In the genomic region with DNA sequence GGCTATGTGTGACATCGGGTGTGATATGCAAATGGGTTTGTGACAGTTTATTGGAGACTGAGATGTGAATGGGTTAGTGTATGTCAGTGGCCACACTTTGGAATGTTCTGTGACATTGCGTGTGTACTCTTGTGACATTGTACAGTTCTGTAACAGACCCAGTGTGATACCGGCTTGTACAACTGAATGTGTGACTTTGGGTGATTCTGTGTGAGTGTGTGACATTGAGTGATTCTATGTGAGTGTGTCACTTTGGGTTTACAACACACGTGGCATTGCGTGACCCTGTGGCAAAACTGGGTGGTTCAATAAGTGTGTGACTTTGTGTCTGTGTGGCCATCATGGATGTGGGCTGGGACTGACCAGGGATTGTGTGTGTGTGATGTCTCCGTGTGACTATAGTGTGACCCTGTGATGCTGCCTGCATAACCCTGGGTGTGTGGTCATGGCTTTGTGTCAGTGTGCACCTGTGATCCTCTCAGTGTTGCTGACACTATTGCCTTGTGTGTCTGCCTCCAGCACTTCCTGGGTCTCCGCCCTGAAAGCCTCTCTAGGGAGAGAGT, we compare ENCODE assay signal across 16 cellular contexts. TPM values are rescaled to one million over a fixed set of nuclear protein-coding genes. Genes with fewer than 3 reads are reported as not detected.
DNase-seq lines count a peak whose midpoint lies in the region; ATAC-seq, FAIRE-seq and TF ChIP-seq lines count a peak whose summit lies in the region.
"Had no signal": no experiment of that assay in that cellular context is flagged by ENCODE, and none has a peak within 500 bp of the region (broad histone marks: within the 10 kb centered on the region; RNA-seq: fewer than 3 reads in every experiment).

No MANE protein-coding gene starts in this region.

- H3K9ac ChIP-seq in HUES48 (ENCODE audit: low read depth, low read length) (no peak overlapping the region; the same call in 1 of the 2 replicates), skeletal muscle tissue (ENCODE audit: low read depth in 1 of 3, low read length in 3 of 3) (peak overlapping the region in 2 of 3 donors; percentile 32 to 84)

- H3K36me3 ChIP-seq in HUES48 (ENCODE audit: control insufficient read depth, insufficient read depth, low read length) = peaks cover 15% of the 10 kb centered on the region
- H3K36me3 ChIP-seq in bronchial epithelial cell (ENCODE audit: control insufficient read depth, insufficient read depth, low read length) = peaks cover 4% of the 10 kb centered on the region
- H3K36me3 ChIP-seq in right lobe of liver = peaks cover 0 to 18% (median 3%) of the 10 kb centered on the region in 4 donors
- H3K36me3 ChIP-seq in skeletal muscle tissue (ENCODE audit: control insufficient read depth in 3 of 3, insufficient read depth in 3 of 3, low read length in 3 of 3) = peaks cover 8 to 24% (median 21%) of the 10 kb centered on the region in 3 donors
- peaks cover 3% of the 10 kb centered on the region for H3K36me3 ChIP-seq in H7 (replicated peaks; ENCODE audit: control insufficient read depth, insufficient read depth, low read length)
- H3K36me3 ChIP-seq: uterus had no signal

- peak overlapping the region; percentile 8 for H3K27ac ChIP-seq in HUES48 (ENCODE audit: low read depth, low read length)
- H3K27ac ChIP-seq in right lobe of liver = peak overlapping the region; percentile 25 to 59 (median 33)
- H3K27ac ChIP-seq in skeletal muscle tissue (ENCODE audit: low read depth, low read length) = peak overlapping the region; percentile 96
- H3K27ac ChIP-seq: left lung, uterus had no signal

- in situ Hi-C loops in GM13976 (cut with MboI; ENCODE audit: low sequenced_read_pairs, unreplicated experiment) = no loop called here

- TF ChIP-seq CTCF in bronchial epithelial cell (IDR thresholded peaks at IDR 0.05; ENCODE audit: insufficient read depth, low read length, severe bottlenecking) = no peak
- TF ChIP-seq CTCF in right lobe of liver (IDR thresholded peaks at IDR 0.05) = no peak
- TF ChIP-seq CTCF in GM13976 (IDR thresholded peaks at IDR 0.05; ENCODE audit: borderline replicate concordance, control extremely low read depth, extremely low read depth, insufficient read depth, missing control alignments) = no peak

- intact Hi-C loops in right lobe of liver (cut with DNase I) = loop anchor here (5.0 kb wide), 2 partner anchors 44 to 49 kb away; no protein-coding TSS in a partner anchor

- H3K4me3 ChIP-seq in HUES48 (ENCODE audit: low read depth, low read length) = no peak overlapping the region
- no peak overlapping the region for H3K4me3 ChIP-seq in bronchial epithelial cell (ENCODE audit: low read depth, low read length)
- H3K4me3 ChIP-seq in right lobe of liver = no peak overlapping the region
- peak overlapping the region in 1 of 3 donors; percentile 49 for H3K4me3 ChIP-seq in skeletal muscle tissue (ENCODE audit: low read length in 3 of 3)
- no peak overlapping the region for H3K4me3 ChIP-seq in H7 (ENCODE audit: insufficient read depth, low read depth, low read length)
- H3K4me3 ChIP-seq: left lung, uterus had no signal

- peak; percentile 97 for FAIRE-seq in bronchial epithelial cell (lab: Jason Lieb, UNC)
- FAIRE-seq: GM12892 had no signal

- DNase-seq in bronchial epithelial cell (ENCODE audit: low read depth) (no peak), right lobe of liver (no peak), erythroblast (lab: John Stamatoyannopoulos, UW) (no peak), H7 (no peak), GM13976 (ENCODE audit: low spot score) (no peak)
- DNase-seq: activated CD8-positive, alpha-beta memory T cell treated with anti-CD3 and anti-CD28 coated beads, Interleukin-2, amount 10 ng/mL, durations not matched to agents 7 days and 5 days; activated naive CD4-positive, alpha-beta T cell treated with Interleukin-2 at 50 U/mL for 16 hours; left lung; NCI-H1105 treated with DMSO at 0.1 percent for 48 hours; occipital lobe; OCI-M1; uterus had no signal

- TF ChIP-seq POLR2A in right lobe of liver (IDR thresholded peaks at IDR 0.05) (no peak), erythroblast (IDR thresholded peaks at IDR 0.05; ENCODE audit: low read length) (no peak)

- H3K27me3 ChIP-seq in HUES48 (ENCODE audit: control insufficient read depth, insufficient read depth, low read length) = peaks cover 4% of the 10 kb centered on the region; the same call in 1 of the 2 replicates
- H3K27me3 ChIP-seq in bronchial epithelial cell (ENCODE audit: control insufficient read depth, insufficient read depth, low read length) = no peaks in the 10 kb centered on the region
- no peaks in the 10 kb centered on the region for H3K27me3 ChIP-seq in right lobe of liver
- no peaks in the 10 kb centered on the region for H3K27me3 ChIP-seq in skeletal muscle tissue (ENCODE audit: control insufficient read depth in 3 of 3, insufficient read depth in 3 of 3, low read length in 3 of 3)
- H3K27me3 ChIP-seq in H7 (ENCODE audit: control insufficient read depth, insufficient read depth, low read length) = no peaks in the 10 kb centered on the region; the same call in 1 of the 2 replicates
- H3K27me3 ChIP-seq: uterus had no signal

- H3K9me3 ChIP-seq in HUES48 (ENCODE audit: control insufficient read depth, insufficient read depth, low read length) (no peaks in the 10 kb centered on the region), right lobe of liver (no peaks in the 10 kb centered on the region), skeletal muscle tissue (ENCODE audit: control insufficient read depth in 3 of 3, low read length in 3 of 3) (no peaks in the 10 kb centered on the region)
- H3K9me3 ChIP-seq: left lung, uterus had no signal

- ATAC-seq in right lobe of liver (peak in 3 of 4 donors; percentile 1 to 8 (median 4)), GM21825 (IDR thresholded peaks at IDR 0.05; ENCODE audit: unreplicated experiment) (no peak)
- ATAC-seq: activated CD8-positive, alpha-beta memory T cell treated with anti-CD3 and anti-CD28 coated beads, Interleukin-2, amount 10 ng/mL, durations not matched to agents 7 days and 5 days had no signal

- 31% methylated on average over 5 of the region's 7 CpGs for WGBS in right lobe of liver (ENCODE audit: insufficient coverage, low coverage, low lambda C conversion rate, missing lambda C conversion rate)

- H3K4me1 ChIP-seq in HUES48 (ENCODE audit: control insufficient read depth, insufficient read depth, low read length) (peaks cover 74% of the 10 kb centered on the region), right lobe of liver (peaks cover 0 to 66% (median 31%) of the 10 kb centered on the region in 4 donors), skeletal muscle tissue (ENCODE audit: control insufficient read depth in 3 of 3, insufficient read depth in 3 of 3, low read length in 3 of 3) (peaks cover 86 to 95% (median 88%) of the 10 kb centered on the region in 3 donors)

RNA-seq across cellular contexts. Expression of a gene that starts 38.3 kb away (rescaled TPM):
- total RNA-seq in bronchial epithelial cell = 6.1 and 27.4 TPM in 2 replicates
- 10 to 100 TPM; 44.5 to 84.9 (median 66.4) TPM for total RNA-seq in right lobe of liver
- total RNA-seq in skeletal muscle tissue = 66.8 TPM
- total RNA-seq in H7 (2014; rRNA removed; shearing (Covaris generic)) = 150 and 154 TPM in 2 replicates

Comparison
In these comparisons a context has a peak if more than half of its experiments do, and no peak if none do; other contexts are left out.
1. H3K27ac ChIP-seq: peak in every context shown above with its lines; median percentile 96 in skeletal muscle tissue; 33 in right lobe of liver; 8 in HUES48.